10 cellular contexts compared by ENCODE assay signal in the genomic region with DNA sequence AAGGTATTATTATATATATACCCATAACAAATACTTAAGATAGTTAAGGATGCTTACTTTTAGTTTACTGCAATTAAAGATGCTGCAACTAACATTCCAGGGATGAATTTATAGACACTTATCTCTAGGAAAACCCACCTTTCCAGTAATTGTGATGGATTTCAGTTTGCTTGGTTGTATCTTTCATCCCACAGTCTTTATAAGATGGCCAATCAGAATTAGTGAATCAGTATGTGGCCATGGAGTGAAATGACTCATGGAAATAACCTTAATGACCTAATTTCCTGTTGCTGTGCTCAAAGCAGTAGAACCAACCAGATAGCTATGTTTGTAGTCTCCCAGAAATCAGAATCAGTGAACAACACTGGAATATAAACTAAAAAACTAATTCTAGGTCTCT. TPM values are rescaled to one million over a fixed set of nuclear protein-coding genes. Genes with fewer than 3 reads are reported as not detected.
A peak's percentile ranks its signal among the peaks of the same experiment; 100 is the strongest.
DNase-seq lines count a peak whose midpoint lies in the region; ATAC-seq, FAIRE-seq and TF ChIP-seq lines count a peak whose summit lies in the region.
"Had no signal": no experiment of that assay in that cellular context is flagged by ENCODE, and none has a peak within 500 bp of the region (broad histone marks: within the 10 kb centered on the region; RNA-seq: fewer than 3 reads in every experiment).

No MANE protein-coding gene starts in this region.

- FAIRE-seq in bronchial epithelial cell (lab: Jason Lieb, UNC): no peak

- TF ChIP-seq CTCF in bronchial epithelial cell (IDR thresholded peaks at IDR 0.05; ENCODE audit: insufficient read depth, low read length, severe bottlenecking): no peak

- no peak overlapping the region for H3K4me3 Mint-ChIP-seq in activated naive CD4-positive, alpha-beta T cell treated with anti-CD3 and anti-CD28 coated beads, Interleukin-2, amount 50 U/mL, for 24 hours
- H3K4me3 Mint-ChIP-seq: CD8-positive, alpha-beta memory T cell; dendritic cell treated with granulocyte-macrophage colony-stimulating factor and Interleukin-4, amounts not matched to agents 40 ng/mL and 50 ng/mL, for 4 days had no signal

- H3K4me3 ChIP-seq in bronchial epithelial cell (ENCODE audit: low read depth, low read length): no peak overlapping the region

- peak; percentile 72 for ATAC-seq in HG03571 (IDR thresholded peaks at IDR 0.05; ENCODE audit: unreplicated experiment)
- ATAC-seq in stimulated activated naive CD8-positive, alpha-beta T cell treated with anti-CD3 and anti-CD28 coated beads, Interleukin-15, Interleukin-2, amounts not matched to agents 100 U/mL and 50 U/mL, for 24 hours: peak; percentile 85
- ATAC-seq in HG03196 (IDR thresholded peaks at IDR 0.05; ENCODE audit: unreplicated experiment): no peak
- no peak for ATAC-seq in GM21528 (IDR thresholded peaks at IDR 0.05; ENCODE audit: low FRiP score, unreplicated experiment)

- no peaks in the 10 kb centered on the region for H3K9me3 Mint-ChIP-seq in activated naive CD4-positive, alpha-beta T cell treated with anti-CD3 and anti-CD28 coated beads, Interleukin-2, amount 50 U/mL, for 24 hours
- H3K9me3 Mint-ChIP-seq: dendritic cell treated with granulocyte-macrophage colony-stimulating factor and Interleukin-4, amounts not matched to agents 40 ng/mL and 50 ng/mL, for 4 days had no signal

- peaks cover 5% of the 10 kb centered on the region for H3K4me1 Mint-ChIP-seq in activated naive CD4-positive, alpha-beta T cell treated with anti-CD3 and anti-CD28 coated beads, Interleukin-2, amount 50 U/mL, for 24 hours

- H3K27ac Mint-ChIP-seq in activated naive CD4-positive, alpha-beta T cell treated with anti-CD3 and anti-CD28 coated beads, Interleukin-2, amount 50 U/mL, for 24 hours: peak overlapping the region; percentile 35
- H3K27ac Mint-ChIP-seq: dendritic cell treated with granulocyte-macrophage colony-stimulating factor and Interleukin-4, amounts not matched to agents 40 ng/mL and 50 ng/mL, for 4 days had no signal

- H3K36me3 ChIP-seq in bronchial epithelial cell (ENCODE audit: control insufficient read depth, insufficient read depth, low read length): no peaks in the 10 kb centered on the region

- no peak for DNase-seq in activated naive CD4-positive, alpha-beta T cell treated with Interleukin-2 at 50 U/mL for 16 hours
- DNase-seq in bronchial epithelial cell (ENCODE audit: low read depth) (peak; percentile 75), NCI-H82 treated with DMSO at 0.1 percent for 48 hours (lab: John Stamatoyannopoulos, UW; ENCODE audit: unreplicated experiment) (no peak)
- DNase-seq in stimulated activated naive CD8-positive, alpha-beta T cell treated with anti-CD3 and anti-CD28 coated beads, Interleukin-15, Interleukin-2, amounts not matched to agents 100 U/mL and 50 U/mL, for 24 hours: no peak
- DNase-seq: CD8-positive, alpha-beta memory T cell had no signal

- H3K27me3 ChIP-seq in bronchial epithelial cell (ENCODE audit: control insufficient read depth, insufficient read depth, low read length): no peaks in the 10 kb centered on the region

- peaks cover 17% of the 10 kb centered on the region for H3K36me3 Mint-ChIP-seq in activated naive CD4-positive, alpha-beta T cell treated with anti-CD3 and anti-CD28 coated beads, Interleukin-2, amount 50 U/mL, for 24 hours

- no peaks in the 10 kb centered on the region for H3K27me3 Mint-ChIP-seq in activated naive CD4-positive, alpha-beta T cell treated with anti-CD3 and anti-CD28 coated beads, Interleukin-2, amount 50 U/mL, for 24 hours
- H3K27me3 Mint-ChIP-seq: CD8-positive, alpha-beta memory T cell; dendritic cell treated with granulocyte-macrophage colony-stimulating factor and Interleukin-4, amounts not matched to agents 40 ng/mL and 50 ng/mL, for 4 days had no signal

RNA-seq across cellular contexts. Expression of a gene that starts 26.4 kb away (rescaled TPM):
- 8.2 and 8.7 TPM in 2 replicates for total RNA-seq in bronchial epithelial cell

RNA-seq across cellular contexts. Expression of a gene that starts 26.7 kb away (rescaled TPM):
- 1.2 and 1.8 TPM in 2 replicates for total RNA-seq in bronchial epithelial cell

Comparison
In these comparisons a context has a peak if more than half of its experiments do, and no peak if none do; other contexts are left out.
1. ATAC-seq: peak in HG03571 (single experiment) and stimulated activated naive CD8-positive, alpha-beta T cell treated with anti-CD3 and anti-CD28 coated beads, Interleukin-15, Interleukin-2, amounts not matched to agents 100 U/mL and 50 U/mL, for 24 hours (single experiment); none in HG03196 (single experiment) and GM21528 (single experiment).